ENCODE assay signal across 24 cellular contexts in the genomic region with DNA sequence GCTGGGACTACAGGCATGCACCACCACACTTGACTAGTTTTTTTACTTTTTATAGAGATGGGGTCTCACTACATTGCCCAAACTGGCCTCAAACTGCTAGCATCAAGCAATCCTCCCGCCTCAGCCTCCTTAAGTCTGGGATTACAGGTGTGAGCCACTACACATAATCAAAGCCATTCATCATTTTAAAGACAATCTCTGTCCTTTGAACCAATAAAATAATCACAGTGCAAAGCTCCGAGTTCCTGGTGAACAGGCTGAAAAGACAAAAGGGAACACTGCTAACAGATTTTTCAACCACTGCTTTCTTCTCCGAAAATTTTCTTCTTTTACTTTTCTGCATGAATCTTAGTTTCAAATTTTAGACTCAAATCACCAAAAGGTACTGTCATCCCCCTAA. TPM values are rescaled to one million over a fixed set of nuclear protein-coding genes. Genes with fewer than 3 reads are reported as not detected.
DNase-seq lines count a peak whose midpoint lies in the region; ATAC-seq, FAIRE-seq and TF ChIP-seq lines count a peak whose summit lies in the region.
"Had no signal": no experiment of that assay in that cellular context is flagged by ENCODE, and none has a peak within 500 bp of the region (broad histone marks: within the 10 kb centered on the region; RNA-seq: fewer than 3 reads in every experiment).

No MANE protein-coding gene starts in this region.

- TF ChIP-seq EP300 in K562 (IDR thresholded peaks at IDR 0.05; ENCODE audit: low read length): no peak

- no peaks in the 10 kb centered on the region for H4K20me1 ChIP-seq in K562 (replicated peaks; ENCODE audit: control insufficient read depth, insufficient read depth, low read length)

- H3K36me3 Mint-ChIP-seq in Calu3 (ENCODE audit: insufficient read depth, unreplicated experiment): peaks cover 42% of the 10 kb centered on the region
- H3K36me3 Mint-ChIP-seq in activated CD8-positive, alpha-beta T cell treated with anti-CD3 and anti-CD28 coated beads, Interleukin-2, amount 10 ng/mL, durations not matched to agents 7 days and 5 days (ENCODE audit: low read depth): no peaks in the 10 kb centered on the region
- H3K36me3 Mint-ChIP-seq: CD14-positive monocyte; CD8-positive, alpha-beta T cell had no signal

- POLR2A ChIA-PET in K562 (lab: Yijun Ruan, JAX): no interaction called here
- POLR2A ChIA-PET in activated CD8-positive, alpha-beta T cell treated with anti-CD3 and anti-CD28 coated beads, Interleukin-2, amount 10 ng/mL, durations not matched to agents 7 days and 5 days (lab: Charles Lee): no interaction called here

- 36% methylated on average over 3 of the region's 3 CpGs for WGBS in K562 (ENCODE audit: insufficient coverage, low coverage, missing lambda C conversion rate)
- WGBS in esophagus squamous epithelium, 2 donors: 51 to 68% methylated on average over 3 of the region's 3 CpGs

- peak; percentile 11 for FAIRE-seq in K562 (lab: Jason Lieb, UNC)
- FAIRE-seq: A549, G401.6, GM12891, GM19239, H1, HepG2 had no signal

- intact Hi-C loops in Calu3 (cut with micrococcal nuclease; ENCODE audit: unreplicated experiment): no loop called here
- intact Hi-C loops in K562 (cut with micrococcal nuclease): no loop called here
- intact Hi-C loops in esophagus squamous epithelium (cut with DNase I): no loop called here
- intact Hi-C loops in mucosa of descending colon (cut with DNase I, micrococcal nuclease): no loop called here

- H3K9me3 ChIP-seq in K562 (replicated peaks; ENCODE audit: control insufficient read depth, insufficient read depth, low read depth, low read length) (no peaks in the 10 kb centered on the region), esophagus squamous epithelium (no peaks in the 10 kb centered on the region), mucosa of descending colon (no peaks in the 10 kb centered on the region)
- H3K9me3 ChIP-seq: A549 had no signal

- H3K4me1 ChIP-seq in K562 (replicated peaks in 1 of 2; ENCODE audit: control insufficient read depth in 2 of 2, insufficient read depth in 2 of 2, low read length in 2 of 2): peaks cover 0 to 2% of the 10 kb centered on the region in 2 experiments; a peak in 2 of 5 replicates
- peaks cover 27 to 91% (median 44%) of the 10 kb centered on the region in 3 donors for H3K4me1 ChIP-seq in esophagus squamous epithelium
- peaks cover 10% of the 10 kb centered on the region for H3K4me1 ChIP-seq in mucosa of descending colon (ENCODE audit: low read depth)

- BruUV-seq in Calu3 (replicated peaks; lab: Mats Ljungman, UMichigan): no TSS peak
- no TSS peak for BruUV-seq in K562 (replicated peaks; lab: Mats Ljungman, UMichigan)

- H3K9me1 ChIP-seq in K562 (ENCODE audit: control insufficient read depth, insufficient read depth, low read length): no peaks in the 10 kb centered on the region

- H3K27me3 Mint-ChIP-seq in Calu3 (ENCODE audit: unreplicated experiment): no peaks in the 10 kb centered on the region
- no peaks in the 10 kb centered on the region for H3K27me3 Mint-ChIP-seq in activated CD8-positive, alpha-beta T cell treated with anti-CD3 and anti-CD28 coated beads, Interleukin-2, amount 10 ng/mL, durations not matched to agents 7 days and 5 days (ENCODE audit: low read depth)

- no peak overlapping the region for H2AFZ ChIP-seq in K562 (ENCODE audit: low read depth, low read length)

- H3K27ac ChIP-seq in K562 (ENCODE audit: extremely low read depth, low read depth, low read length): no peak overlapping the region
- H3K27ac ChIP-seq in esophagus squamous epithelium: peak overlapping the region in 3 of 4 donors; percentile 79 to 89 (median 87)
- H3K27ac ChIP-seq: 22Rv1, BLaER1 had no signal

- H3K27me3 ChIP-seq in K562 (ENCODE audit: control insufficient read depth in 2 of 2, insufficient read depth in 2 of 2, low read length in 2 of 2): no peaks in the 10 kb centered on the region
- no peaks in the 10 kb centered on the region for H3K27me3 ChIP-seq in esophagus squamous epithelium
- H3K27me3 ChIP-seq: BLaER1 had no signal

- peaks cover 72% of the 10 kb centered on the region for H3K4me1 Mint-ChIP-seq in Calu3 (ENCODE audit: low read depth, unreplicated experiment)
- peaks cover 8% of the 10 kb centered on the region for H3K4me1 Mint-ChIP-seq in activated CD8-positive, alpha-beta T cell treated with anti-CD3 and anti-CD28 coated beads, Interleukin-2, amount 10 ng/mL, durations not matched to agents 7 days and 5 days (ENCODE audit: low read depth)
- H3K4me1 Mint-ChIP-seq: CD14-positive monocyte had no signal

- no peaks in the 10 kb centered on the region for H3K79me2 ChIP-seq in K562 (ENCODE audit: control insufficient read depth, insufficient read depth, low read length)

- H3K4me3 ChIP-seq in K562 (no peak overlapping the region), esophagus squamous epithelium (no peak overlapping the region), mucosa of descending colon (no peak overlapping the region)
- H3K4me3 ChIP-seq: A549, BLaER1 had no signal

- no peak for DNase-seq in Calu3
- DNase-seq in K562 (ENCODE audit: extremely low read depth in 1 of 4, low spot score in 3 of 4): no peak
- no peak for DNase-seq in esophagus squamous epithelium (lab: John Stamatoyannopoulos, UW)
- peak in 1 of 3 donors; percentile 25 for DNase-seq in mucosa of descending colon
- no peak for DNase-seq in Ammon's horn (ENCODE audit: low spot score)
- DNase-seq in activated CD8-positive, alpha-beta T cell treated with anti-CD3 and anti-CD28 coated beads, Interleukin-2, amount 10 ng/mL, durations not matched to agents 7 days and 5 days: no peak
- no peak for DNase-seq in anterior cingulate cortex (lab: John Stamatoyannopoulos, UW)
- no peak for DNase-seq in NCI-H1930 (lab: John Stamatoyannopoulos, UW)
- DNase-seq: AML-193; CD8-positive, alpha-beta T cell; DMS 273 treated with DMSO at 0.1 percent for 48 hours; DMS53; DND-41; EL; H9 had no signal

- TF ChIP-seq RAD21 in K562 (CRISPR knock-in tag; conservative IDR thresholded peaks at IDR 0.05 in 1 of 2, IDR thresholded peaks at IDR 0.05 in 1 of 2): no peak

- in situ Hi-C loops in K562 (cut with MboI): no loop called here

- H3K9me3 Mint-ChIP-seq in Calu3 (ENCODE audit: low read depth, unreplicated experiment): peaks cover 6% of the 10 kb centered on the region
- no peaks in the 10 kb centered on the region for H3K9me3 Mint-ChIP-seq in activated CD8-positive, alpha-beta T cell treated with anti-CD3 and anti-CD28 coated beads, Interleukin-2, amount 10 ng/mL, durations not matched to agents 7 days and 5 days (ENCODE audit: insufficient read depth)
- H3K9me3 Mint-ChIP-seq: CD8-positive, alpha-beta T cell; H9 had no signal

- TF ChIP-seq CTCF in Calu3 (IDR thresholded peaks at IDR 0.05; ENCODE audit: unreplicated experiment): no peak
- no peak for TF ChIP-seq CTCF in K562 (IDR thresholded peaks at IDR 0.05 in 2 of 3, conservative IDR thresholded peaks at IDR 0.05 in 1 of 3; ENCODE audit: insufficient read depth in 2 of 3, low read depth in 1 of 3, low read length in 3 of 3)
- TF ChIP-seq CTCF in esophagus squamous epithelium (IDR thresholded peaks at IDR 0.05): no peak
- TF ChIP-seq CTCF in mucosa of descending colon (IDR thresholded peaks at IDR 0.05): no peak

- peak overlapping the region; percentile 100 for H3K27ac Mint-ChIP-seq in Calu3 (ENCODE audit: unreplicated experiment)
- no peak overlapping the region for H3K27ac Mint-ChIP-seq in activated CD8-positive, alpha-beta T cell treated with anti-CD3 and anti-CD28 coated beads, Interleukin-2, amount 10 ng/mL, durations not matched to agents 7 days and 5 days
- H3K27ac Mint-ChIP-seq: CD14-positive monocyte; CD8-positive, alpha-beta T cell had no signal

- H3K4me2 ChIP-seq in K562 (ENCODE audit: insufficient read depth, low read length): no peak overlapping the region
- H3K4me2 ChIP-seq: A549, BLaER1 had no signal

- H3K4me3 Mint-ChIP-seq in Calu3 (ENCODE audit: low read depth, unreplicated experiment): no peak overlapping the region
- no peak overlapping the region for H3K4me3 Mint-ChIP-seq in activated CD8-positive, alpha-beta T cell treated with anti-CD3 and anti-CD28 coated beads, Interleukin-2, amount 10 ng/mL, durations not matched to agents 7 days and 5 days
- H3K4me3 Mint-ChIP-seq: CD14-positive monocyte; CD8-positive, alpha-beta T cell; H9 had no signal

- CTCF ChIA-PET in Calu3 (lab: Charles Lee): interaction anchor here (1.1 kb wide), 1 partner anchor 108 kb away, joined by 3 read pairs; no protein-coding TSS in a partner anchor
- CTCF ChIA-PET in K562 (lab: Yijun Ruan, JAX; ENCODE audit: low intra/inter-chr PET ratio): no interaction called here
- CTCF ChIA-PET in activated CD8-positive, alpha-beta T cell treated with anti-CD3 and anti-CD28 coated beads, Interleukin-2, amount 10 ng/mL, durations not matched to agents 7 days and 5 days (lab: Charles Lee): no interaction called here

- ATAC-seq in K562 (no peak), mucosa of descending colon (peak; percentile 60)
- no peak for ATAC-seq in activated CD8-positive, alpha-beta T cell treated with anti-CD3 and anti-CD28 coated beads, Interleukin-2, amount 10 ng/mL, durations not matched to agents 7 days and 5 days
- ATAC-seq: A549; CD8-positive, alpha-beta T cell; HepG2 had no signal

- H3K36me3 ChIP-seq in K562 (ENCODE audit: control insufficient read depth, insufficient read depth, low read length): no peaks in the 10 kb centered on the region
- no peaks in the 10 kb centered on the region for H3K36me3 ChIP-seq in esophagus squamous epithelium
- H3K36me3 ChIP-seq in mucosa of descending colon (ENCODE audit: low read depth): no peaks in the 10 kb centered on the region
- H3K36me3 ChIP-seq: BLaER1 had no signal

- TF ChIP-seq POLR2A in K562 (conservative IDR thresholded peaks at IDR 0.05) (no peak), esophagus squamous epithelium (IDR thresholded peaks at IDR 0.05) (no peak)

- H3K9ac ChIP-seq in K562 (ENCODE audit: insufficient read depth in 1 of 2, low read depth in 2 of 2, low read length in 2 of 2): no peak overlapping the region
- H3K9ac ChIP-seq: BLaER1 had no signal

RNA-seq across cellular contexts. Expression of gene PARD3, which starts 58.5 kb away (rescaled TPM):
- total RNA-seq in Calu3 (2022) (57.6 and 62.4 TPM in 2 replicates), K562 (2014; rRNA removed) (7.7 and 8.4 TPM in 2 replicates), K562 (2014; rRNA removed; fragmentation: Illumina TruSeq; extraction: Trizol) (11.4 and 13.3 TPM in 2 replicates), K562 (2015; rRNA removed; fragmentation: Illumina TruSeq; extraction: Trizol) (8.8 and 11.7 TPM in 2 replicates), K562 (2021) (6.5 and 6.8 TPM in 2 replicates), esophagus squamous epithelium (100 to 1,000 TPM in 1 of 4 donors, 10 to 100 TPM in 3; 57.3 to 114 (median 81.7) TPM), mucosa of descending colon (10 to 100 TPM; 39.5 to 87.9 (median 47.0) TPM)
- total RNA-seq in K562 (2011; cell fraction: chromatin; rRNA removed; ENCODE audit: low replicate concordance): 8.3 and 11.4 TPM in 2 replicates
- 4.5 and 6.1 TPM in 2 replicates for total RNA-seq in K562 (2011; cell fraction: nucleolus; rRNA removed)
- 5.0 and 7.4 TPM in 2 replicates for total RNA-seq in K562 (2011; cell fraction: nucleoplasm; rRNA removed)
- polyA plus RNA-seq in K562 (2011; rRNA removed) (11.6 and 19.2 TPM in 2 replicates), K562 (2014; fragmentation: Illumina TruSeq; extraction: Trizol) (9.3 and 9.9 TPM in 2 replicates), K562 (2014; fragmentation: Nextera tagmentation; extraction: Ambion mirVana) (1 to 10 TPM; 2.7 to 3.0 TPM), K562 (2014; rRNA removed) (5.0 and 6.4 TPM in 2 replicates)
- polyA plus RNA-seq in K562 (2011; cell fraction: cytosol; rRNA removed): 4.3 and 14.5 TPM in 2 replicates
- polyA plus RNA-seq in K562 (2011; cell fraction: nucleus; rRNA removed): 6.1 and 13.8 TPM in 2 replicates
- 4.5 and 5.7 TPM in 2 replicates for polyA plus RNA-seq in K562 (2012)
- polyA minus RNA-seq in K562 (2011; rRNA and poly(A)+ RNA removed): 28.8 and 60.0 TPM in 2 replicates
- polyA minus RNA-seq in K562 (2011; cell fraction: cytosol; rRNA and poly(A)+ RNA removed): 7.9 and 20.2 TPM in 2 replicates
- polyA minus RNA-seq in K562 (2011; cell fraction: nucleus; rRNA and poly(A)+ RNA removed): 12.4 and 40.0 TPM in 2 replicates
- total RNA-seq in activated CD8-positive, alpha-beta T cell treated with anti-CD3 and anti-CD28 coated beads, Interleukin-2, amount 10 ng/mL, durations not matched to agents 7 days and 5 days: under 1 TPM; 0.63 to 0.68 TPM
